Comparison of ENCODE assay signal across 8 cellular contexts in genomic region chr19:41821003-41821735, GRCh38. TPM values are rescaled to one million over a fixed set of nuclear protein-coding genes. Genes with fewer than 3 reads are reported as not detected.
DNase-seq lines count a peak whose midpoint lies in the region; ATAC-seq and TF ChIP-seq lines count a peak whose summit lies in the region.

No MANE protein-coding gene starts in this region.

- no peak overlapping the region for H3K4me3 Mint-ChIP-seq in stimulated activated effector memory CD8-positive, alpha-beta T cell treated with anti-CD3 and anti-CD28 coated beads, Interleukin-12 subunit alpha, Interleukin-12 subunit beta, amount 100 ng/mL, for 72 hours

- H3K9me3 Mint-ChIP-seq in stimulated activated effector memory CD8-positive, alpha-beta T cell treated with anti-CD3 and anti-CD28 coated beads, Interleukin-12 subunit alpha, Interleukin-12 subunit beta, amount 100 ng/mL, for 72 hours, result no peaks in the 10 kb centered on the region

- H3K27ac Mint-ChIP-seq in stimulated activated effector memory CD8-positive, alpha-beta T cell treated with anti-CD3 and anti-CD28 coated beads, Interleukin-12 subunit alpha, Interleukin-12 subunit beta, amount 100 ng/mL, for 72 hours, result no peak overlapping the region

- peak; percentile 62 to 73 for ATAC-seq in activated CD4-positive, CD25-positive, alpha-beta regulatory T cell treated with anti-CD3 and anti-CD28 coated beads, Interleukin-2, amount 50 U/mL, for 24 hours
- ATAC-seq in left colon, result peak; percentile 80
- ATAC-seq in stimulated activated effector memory CD8-positive, alpha-beta T cell treated with anti-CD3 and anti-CD28 coated beads, Interleukin-12 subunit alpha, Interleukin-12 subunit beta, amount 100 ng/mL, for 72 hours, result peak; percentile 84

- intact Hi-C loops in left colon (cut with DNase I, micrococcal nuclease), result no loop called here

- DNase-seq in activated CD4-positive, CD25-positive, alpha-beta regulatory T cell treated with anti-CD3 and anti-CD28 coated beads, Interleukin-2, amount 50 U/mL, for 72 hours, result no peak
- DNase-seq in NB4 (ENCODE audit: low read depth) (peak; percentile 52), SJCRH30 (peak; percentile 34 to 72), astrocyte of the hippocampus (ENCODE audit: low read depth, low spot score) (peak; percentile 37), left colon (no peak), NCI-H1048 (lab: John Stamatoyannopoulos, UW) (no peak)
- DNase-seq in stimulated activated effector memory CD8-positive, alpha-beta T cell treated with anti-CD3 and anti-CD28 coated beads, Interleukin-12 subunit alpha, Interleukin-12 subunit beta, amount 100 ng/mL, for 72 hours (ENCODE audit: low spot score in 2 of 2), result peak; percentile 24 to 61

- H3K36me3 ChIP-seq in SJCRH30, result no peaks in the 10 kb centered on the region

- no peaks in the 10 kb centered on the region for H3K36me3 Mint-ChIP-seq in stimulated activated effector memory CD8-positive, alpha-beta T cell treated with anti-CD3 and anti-CD28 coated beads, Interleukin-12 subunit alpha, Interleukin-12 subunit beta, amount 100 ng/mL, for 72 hours

- no peaks in the 10 kb centered on the region for H3K9me3 ChIP-seq in SJCRH30 (replicated peaks)

- H3K4me1 Mint-ChIP-seq in stimulated activated effector memory CD8-positive, alpha-beta T cell treated with anti-CD3 and anti-CD28 coated beads, Interleukin-12 subunit alpha, Interleukin-12 subunit beta, amount 100 ng/mL, for 72 hours, result no peaks in the 10 kb centered on the region

- TF ChIP-seq CTCF in NB4 (IDR thresholded peaks at IDR 0.05; ENCODE audit: low read depth, low read length), result peak; percentile 50

- no peak overlapping the region for H3K27ac ChIP-seq in SJCRH30

- H3K4me3 ChIP-seq in NB4 (ENCODE audit: low read depth, low read length), result no peak overlapping the region
- H3K4me3 ChIP-seq in SJCRH30, result no peak overlapping the region

- H3K4me1 ChIP-seq in SJCRH30, result no peaks in the 10 kb centered on the region

- TF ChIP-seq POLR2A in NB4 (IDR thresholded peaks at IDR 0.05; ENCODE audit: extremely low read depth, insufficient read length), result no peak

- H3K27me3 ChIP-seq in SJCRH30, result peaks cover 26% of the 10 kb centered on the region

RNA-seq across cellular contexts. Expression of gene LYPD4, which starts 23.3 kb away (rescaled TPM):
- not detected in 2 replicates for total RNA-seq in SJCRH30 (2014; rRNA removed; shearing (Covaris generic))
- total RNA-seq in left colon, result not detected

RNA-seq across cellular contexts. Expression of gene DMRTC2, which starts 23.7 kb away (rescaled TPM):
- total RNA-seq in SJCRH30 (2014; rRNA removed; shearing (Covaris generic)), result not detected in 2 replicates
- total RNA-seq in left colon, result not detected

RNA-seq across cellular contexts. Expression of gene CEACAM3, which starts 24.8 kb away (rescaled TPM):
- not detected in 2 replicates for total RNA-seq in SJCRH30 (2014; rRNA removed; shearing (Covaris generic))
- total RNA-seq in left colon, result 1 to 10 TPM; 1.2 to 4.8 TPM

RNA-seq across cellular contexts. Expression of gene RPS19, which starts 38.9 kb away (rescaled TPM):
- total RNA-seq in SJCRH30 (2014; rRNA removed; shearing (Covaris generic)), result 2,068 and 2,616 TPM in 2 replicates
- 1,000 to 10,000 TPM; 1,474 to 1,504 TPM for total RNA-seq in left colon

RNA-seq across cellular contexts. Expression of gene CD79A, which starts 55.9 kb away (rescaled TPM):
- total RNA-seq in SJCRH30 (2014; rRNA removed; shearing (Covaris generic)), result 0.61 TPM in 1 of 2 replicates, not detected in the other
- 10 to 100 TPM in 1 of 2 donors, 1 to 10 TPM in 1; 3.9 to 13.7 TPM for total RNA-seq in left colon

Comparison
In these comparisons a context has a peak if more than half of its experiments do, and no peak if none do; other contexts are left out.
1. DNase-seq: peak in NB4 (single experiment), SJCRH30 (2 of 2), astrocyte of the hippocampus (single experiment) and stimulated activated effector memory CD8-positive, alpha-beta T cell treated with anti-CD3 and anti-CD28 coated beads, Interleukin-12 subunit alpha, Interleukin-12 subunit beta, amount 100 ng/mL, for 72 hours (2 of 2); none in activated CD4-positive, CD25-positive, alpha-beta regulatory T cell treated with anti-CD3 and anti-CD28 coated beads, Interleukin-2, amount 50 U/mL, for 72 hours (single experiment), left colon (0 of 2) and NCI-H1048 (single experiment).
2. Peak in every context shown above with its lines, with median percentiles within 50 percentile points of each other: ATAC-seq.